9 cellular contexts compared by ENCODE assay signal in genomic region chr17:66900126-66901010, GRCh38.
DNase-seq lines count a peak whose midpoint lies in the region; ATAC-seq, FAIRE-seq and TF ChIP-seq lines count a peak whose summit lies in the region.
"Had no signal": no experiment of that assay in that cellular context is flagged by ENCODE, and none has a peak within 500 bp of the region (broad histone marks: within the 10 kb centered on the region; RNA-seq: fewer than 3 reads in every experiment).

No MANE protein-coding gene starts in this region.

- H3K36me3 Mint-ChIP-seq in MCF 10A (ENCODE audit: insufficient read depth, unreplicated experiment), result no peaks in the 10 kb centered on the region

- no peak for FAIRE-seq in RCC 7860 (lab: Jason Lieb, UNC)

- TF ChIP-seq CTCF in MCF 10A (IDR thresholded peaks at IDR 0.05; ENCODE audit: unreplicated experiment), result no peak
- TF ChIP-seq CTCF in breast epithelium (IDR thresholded peaks at IDR 0.05), result peak in 1 of 3 donors; percentile 10
- TF ChIP-seq CTCF in PC-3 (conservative IDR thresholded peaks at IDR 0.05; ENCODE audit: low read depth, low read length), result peak; percentile 84
- peak; percentile 34 for TF ChIP-seq CTCF in fibroblast of mammary gland (conservative IDR thresholded peaks at IDR 0.05; ENCODE audit: control insufficient read depth, insufficient read depth, low read depth, low read length)
- peak in 2 of 3 experiments; percentile 9 to 50 for TF ChIP-seq CTCF in testis (IDR thresholded peaks at IDR 0.05)

- no peak overlapping the region for H3K4me2 ChIP-seq in PC-3 (ENCODE audit: low read length)

- no TSS peak for BruUV-seq in MCF 10A (replicated peaks; lab: Mats Ljungman, UMichigan)
- BruUV-seq in PC-3 (replicated peaks; lab: Mats Ljungman, UMichigan), result no TSS peak

- DNase-seq in MCF 10A (ENCODE audit: unreplicated experiment) (peak; percentile 38), breast epithelium (ENCODE audit: low spot score in 2 of 2) (no peak), PC-3 (peak; percentile 72), fibroblast of mammary gland (ENCODE audit: low read depth) (peak; percentile 24), testis (no peak), RCC 7860 (ENCODE audit: low spot score) (no peak)

- TF ChIP-seq POLR2A in breast epithelium (IDR thresholded peaks at IDR 0.05) (no peak), testis (IDR thresholded peaks at IDR 0.05) (no peak)

- H3K4me1 Mint-ChIP-seq in MCF 10A (ENCODE audit: insufficient read depth, unreplicated experiment), result peaks cover 8% of the 10 kb centered on the region

- H3K9me3 Mint-ChIP-seq in MCF 10A (ENCODE audit: unreplicated experiment), result no peaks in the 10 kb centered on the region

- H3K36me3 ChIP-seq in breast epithelium, result no peaks in the 10 kb centered on the region
- no peaks in the 10 kb centered on the region for H3K36me3 ChIP-seq in PC-3 (ENCODE audit: low read depth, low read length)
- no peaks in the 10 kb centered on the region for H3K36me3 ChIP-seq in testis (ENCODE audit: low read depth, missing control alignments)
- H3K36me3 ChIP-seq: SJSA1 had no signal

- WGBS in testis, 2 donors, result 66 to 75% methylated on average over 9 of the region's 9 CpGs

- H3K4me3 Mint-ChIP-seq in MCF 10A (ENCODE audit: unreplicated experiment), result no peak overlapping the region

- no peak overlapping the region for H3K9ac ChIP-seq in PC-3 (ENCODE audit: low read length)

- H3K4me1 ChIP-seq in breast epithelium (no peaks in the 10 kb centered on the region), PC-3 (ENCODE audit: insufficient read depth, low read length) (peaks cover 9% of the 10 kb centered on the region), testis (peaks cover 10% of the 10 kb centered on the region)

- H3K27ac ChIP-seq in breast epithelium, result no peak overlapping the region
- H3K27ac ChIP-seq in PC-3 (ENCODE audit: low read length), result no peak overlapping the region
- H3K27ac ChIP-seq in testis, result no peak overlapping the region
- H3K27ac ChIP-seq: SJSA1 had no signal

- peak; percentile 77 for ATAC-seq in PC-3
- no peak for ATAC-seq in HG03025 (IDR thresholded peaks at IDR 0.05; ENCODE audit: low FRiP score, unreplicated experiment)
- no peak for ATAC-seq in HG02763 (IDR thresholded peaks at IDR 0.05; ENCODE audit: unreplicated experiment)

- POLR2A ChIA-PET in MCF 10A (lab: Yijun Ruan, JAX), result interaction anchor here (0.6 kb wide), 1 partner anchor 9 kb away, joined by 3 read pairs; no protein-coding TSS in a partner anchor
- POLR2A ChIA-PET in PC-3 (lab: Charles Lee; ENCODE audit: unreplicated experiment), result no interaction called here

- no peaks in the 10 kb centered on the region for H3K9me3 ChIP-seq in breast epithelium
- no peaks in the 10 kb centered on the region for H3K9me3 ChIP-seq in PC-3 (ENCODE audit: low read length)
- H3K9me3 ChIP-seq in testis, result no peaks in the 10 kb centered on the region
- H3K9me3 ChIP-seq: SJSA1 had no signal

- no peaks in the 10 kb centered on the region for H4K20me1 ChIP-seq in PC-3 (ENCODE audit: low read length)

- H2AFZ ChIP-seq in PC-3 (ENCODE audit: low read length), result no peak overlapping the region

- H3K27me3 Mint-ChIP-seq in MCF 10A (ENCODE audit: insufficient read depth, unreplicated experiment), result peaks cover 16% of the 10 kb centered on the region

- no peak overlapping the region for H3K27ac Mint-ChIP-seq in MCF 10A (ENCODE audit: low read depth, unreplicated experiment)

- H3F3A ChIP-seq in PC-3 (ENCODE audit: low read length, unreplicated experiment), result no peaks in the 10 kb centered on the region

- CTCF ChIA-PET in MCF 10A (lab: Yijun Ruan, JAX), result interaction anchor here (0.6 to 4.2 kb wide), 20 partner anchors 8 to 1116 kb away, joined by 3 to 32 read pairs (median 4); no protein-coding TSS in a partner anchor
- CTCF ChIA-PET in PC-3 (lab: Charles Lee), result interaction anchor here (0.5 to 1.4 kb wide), 10 partner anchors 10 to 1005 kb away, joined by 3 to 12 read pairs (median 3); no protein-coding TSS in a partner anchor

- H3K79me2 ChIP-seq in PC-3 (ENCODE audit: low read length), result no peaks in the 10 kb centered on the region

- H3K4me3 ChIP-seq in breast epithelium (no peak overlapping the region), PC-3 (ENCODE audit: low read length) (no peak overlapping the region), fibroblast of mammary gland (ENCODE audit: control insufficient read depth, low read depth, low read length) (no peak overlapping the region), testis (no peak overlapping the region)
- H3K4me3 ChIP-seq: SJSA1 had no signal

- intact Hi-C loops in MCF 10A (cut with micrococcal nuclease) (loop anchor here (1.0 kb wide), 1 partner anchor 185 kb away; no protein-coding TSS in a partner anchor), breast epithelium (cut with DNase I; ENCODE audit: low total_unique reads) (loop anchor here (10.0 kb wide), 1 partner anchor 186 kb away; no protein-coding TSS in a partner anchor), PC-3 (cut with micrococcal nuclease) (loop anchor here (1.0 kb wide), 2 partner anchors 172 to 185 kb away; no protein-coding TSS in a partner anchor), testis (cut with DNase I; ENCODE audit: low total_unique reads) (no loop called here)

- H3K27me3 ChIP-seq in breast epithelium, result no peaks in the 10 kb centered on the region
- H3K27me3 ChIP-seq in PC-3 (ENCODE audit: low read length), result no peaks in the 10 kb centered on the region; the same call in 1 of the 2 replicates
- H3K27me3 ChIP-seq in testis, result no peaks in the 10 kb centered on the region
- H3K27me3 ChIP-seq: SJSA1 had no signal

- no peaks in the 10 kb centered on the region for H3K9me2 ChIP-seq in PC-3 (replicated peaks; ENCODE audit: low read length)

Comparison
In these comparisons a context has a peak if more than half of its experiments do, and no peak if none do; other contexts are left out.
1. DNase-seq: peak in MCF 10A (single experiment), PC-3 (single experiment) and fibroblast of mammary gland (single experiment); none in breast epithelium (0 of 2), testis (single experiment) and RCC 7860 (single experiment).